ENCODE assay signal across 8 cellular contexts in genomic region chr5:171207256-171207866, GRCh38.
DNase-seq lines count a peak whose midpoint lies in the region; ATAC-seq and TF ChIP-seq lines count a peak whose summit lies in the region.

No MANE protein-coding gene starts in this region.

- TF ChIP-seq CTCF in fibroblast of the aortic adventitia (IDR thresholded peaks at IDR 0.05; ENCODE audit: insufficient read depth, low read length) (peak; percentile 55), retinal pigment epithelial cell (conservative IDR thresholded peaks at IDR 0.05; ENCODE audit: low read depth, low read length) (peak; percentile 61)

- H3K4me1 Mint-ChIP-seq in activated naive CD4-positive, alpha-beta T cell treated with anti-CD3 and anti-CD28 coated beads for 36 hours (ENCODE audit: low read depth) = no peaks in the 10 kb centered on the region

- peak; percentile 21 for DNase-seq in activated naive CD4-positive, alpha-beta T cell treated with anti-CD3 and anti-CD28 coated beads for 36 hours
- DNase-seq in activated naive CD4-positive, alpha-beta T cell (lab: John Stamatoyannopoulos, UW) = no peak
- peak; percentile 47 for DNase-seq in Jurkat, Clone E6-1 (ENCODE audit: low read depth, low spot score)
- DNase-seq in SKM-1 treated with dmso at 0.1 percent for 144 hours (lab: John Stamatoyannopoulos, UW; ENCODE audit: unreplicated experiment) = peak; percentile 45
- peak; percentile 54 for DNase-seq in fibroblast of the aortic adventitia (ENCODE audit: low read depth)
- DNase-seq in retinal pigment epithelial cell (ENCODE audit: low read depth) = no peak
- no peak for DNase-seq in effector CD8-positive, alpha-beta T cell (lab: John Stamatoyannopoulos, UW)

- intact Hi-C loops in activated naive CD4-positive, alpha-beta T cell treated with anti-CD3 and anti-CD28 coated beads for 36 hours (cut with micrococcal nuclease) = loop anchor here (1.0 kb wide), 3 partner anchors 130 to 700 kb away; no protein-coding TSS in a partner anchor

- H3K27ac Mint-ChIP-seq in activated naive CD4-positive, alpha-beta T cell treated with anti-CD3 and anti-CD28 coated beads for 36 hours = no peak overlapping the region

- no peak overlapping the region for H3K4me3 ChIP-seq in Jurkat, Clone E6-1 (ENCODE audit: low read length)
- H3K4me3 ChIP-seq in fibroblast of the aortic adventitia (ENCODE audit: low read depth, low read length) = no peak overlapping the region
- no peak overlapping the region for H3K4me3 ChIP-seq in retinal pigment epithelial cell (ENCODE audit: low read length)

- H3K9me3 Mint-ChIP-seq in activated naive CD4-positive, alpha-beta T cell treated with anti-CD3 and anti-CD28 coated beads for 36 hours = no peaks in the 10 kb centered on the region

- CTCF ChIA-PET in activated naive CD4-positive, alpha-beta T cell treated with anti-CD3 and anti-CD28 coated beads for 36 hours (lab: Charles Lee) = interaction anchor here (0.8 to 3.9 kb wide), 5 partner anchors 9 to 144 kb away, joined by 3 to 20 read pairs (median 7); no protein-coding TSS in a partner anchor

- no peak for ATAC-seq in HG03039 (IDR thresholded peaks at IDR 0.05; ENCODE audit: unreplicated experiment)

- H3K27me3 Mint-ChIP-seq in activated naive CD4-positive, alpha-beta T cell treated with anti-CD3 and anti-CD28 coated beads for 36 hours (ENCODE audit: low read depth) = peaks cover 3% of the 10 kb centered on the region

- H3K4me3 Mint-ChIP-seq in activated naive CD4-positive, alpha-beta T cell treated with anti-CD3 and anti-CD28 coated beads for 36 hours = no peak overlapping the region

- no peaks in the 10 kb centered on the region for H3K36me3 Mint-ChIP-seq in activated naive CD4-positive, alpha-beta T cell treated with anti-CD3 and anti-CD28 coated beads for 36 hours (ENCODE audit: low read depth)

Comparison
In these comparisons a context has a peak if more than half of its experiments do, and no peak if none do; other contexts are left out.
1. DNase-seq: peak in activated naive CD4-positive, alpha-beta T cell treated with anti-CD3 and anti-CD28 coated beads for 36 hours (single experiment), Jurkat, Clone E6-1 (single experiment), SKM-1 treated with dmso at 0.1 percent for 144 hours (single experiment) and fibroblast of the aortic adventitia (single experiment); none in activated naive CD4-positive, alpha-beta T cell (0 of 4), retinal pigment epithelial cell (single experiment) and effector CD8-positive, alpha-beta T cell (single experiment).